In the genomic region with DNA sequence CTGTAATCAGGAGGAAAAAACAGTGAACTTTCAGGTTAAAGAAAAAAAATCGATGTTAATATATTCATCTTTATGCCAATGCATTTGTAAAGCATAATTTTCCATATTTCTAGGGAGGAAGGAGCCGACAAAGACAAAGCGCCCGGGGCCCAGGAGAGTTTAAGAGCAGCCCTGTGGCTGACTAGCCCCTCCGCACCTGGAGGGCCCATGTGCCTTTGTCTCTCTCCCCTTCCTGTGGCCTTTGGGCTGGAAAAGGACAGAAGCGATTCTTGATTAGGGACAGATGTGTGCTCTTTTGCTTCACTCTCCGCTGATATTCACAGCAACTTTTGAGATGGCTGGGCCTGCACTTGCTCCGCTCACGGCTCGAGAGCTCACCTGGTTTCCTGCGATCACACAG, we compare ENCODE assay signal across 1 cellular context.
TF ChIP-seq lines count a peak whose summit lies in the region.

No MANE protein-coding gene starts in this region.

TF ChIP-seq in SK-N-SH treated with all-trans-retinoic acid at 6 μM for 48 hours, 23 proteins besides CTCF, POLR2A, EP300 and RAD21 (continued from another document):
- TF ChIP-seq, protein P1, sequence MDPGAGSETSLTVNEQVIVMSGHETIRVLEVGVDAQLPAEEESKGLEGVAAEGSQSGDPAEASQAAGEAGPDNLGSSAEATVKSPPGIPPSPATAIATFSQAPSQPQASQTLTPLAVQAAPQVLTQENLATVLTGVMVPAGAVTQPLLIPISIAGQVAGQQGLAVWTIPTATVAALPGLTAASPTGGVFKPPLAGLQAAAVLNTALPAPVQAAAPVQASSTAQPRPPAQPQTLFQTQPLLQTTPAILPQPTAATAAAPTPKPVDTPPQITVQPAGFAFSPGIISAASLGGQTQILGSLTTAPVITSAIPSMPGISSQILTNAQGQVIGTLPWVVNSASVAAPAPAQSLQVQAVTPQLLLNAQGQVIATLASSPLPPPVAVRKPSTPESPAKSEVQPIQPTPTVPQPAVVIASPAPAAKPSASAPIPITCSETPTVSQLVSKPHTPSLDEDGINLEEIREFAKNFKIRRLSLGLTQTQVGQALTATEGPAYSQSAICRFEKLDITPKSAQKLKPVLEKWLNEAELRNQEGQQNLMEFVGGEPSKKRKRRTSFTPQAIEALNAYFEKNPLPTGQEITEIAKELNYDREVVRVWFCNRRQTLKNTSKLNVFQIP (CRISPR knock-in tag; IDR thresholded peaks at IDR 0.05; ENCODE audit: borderline replicate concordance, low read depth): no peak
